2 cellular contexts compared by ENCODE assay signal in the genomic region with DNA sequence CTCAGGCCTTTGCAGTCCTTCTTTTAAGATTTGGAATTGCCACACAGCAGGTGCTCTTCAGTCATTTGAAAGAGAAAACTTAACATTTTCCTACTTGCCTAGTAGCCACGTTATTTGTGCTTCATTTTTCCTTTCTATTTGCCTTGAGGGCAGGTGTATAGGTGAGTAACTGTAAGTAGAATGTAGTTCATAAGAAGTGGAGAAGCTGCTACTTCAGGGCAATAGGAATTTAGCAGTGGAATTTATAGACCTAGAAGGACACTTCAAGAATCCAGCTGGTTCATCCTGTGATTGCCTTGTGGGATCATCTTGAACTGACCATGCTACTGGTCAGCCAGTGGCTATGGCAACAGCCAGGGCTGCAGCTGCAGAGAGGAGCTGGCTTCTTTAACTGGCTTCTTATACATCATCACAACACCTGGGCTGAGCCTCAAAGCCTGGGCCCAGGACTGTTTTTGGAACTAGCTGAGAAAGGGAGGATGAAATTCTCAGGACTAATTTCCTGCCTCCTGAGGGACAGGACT.
TF ChIP-seq lines count a peak whose summit lies in the region.

No MANE protein-coding gene starts in this region.

TF ChIP-seq in K562, 482 proteins besides CTCF, POLR2A, EP300 and RAD21:
- TF ChIP-seq RBFOX2 (IDR thresholded peaks at IDR 0.05; ENCODE audit: low read depth, low read length): no peak
- TF ChIP-seq NR2F6 (CRISPR knock-in tag; IDR thresholded peaks at IDR 0.05): no peak
- TF ChIP-seq MAX (CRISPR knock-in tag; IDR thresholded peaks at IDR 0.05): no peak
- no peak for TF ChIP-seq ZNF280B (CRISPR knock-in tag; IDR thresholded peaks at IDR 0.05)
- peak; percentile 29 for TF ChIP-seq RFX1 (IDR thresholded peaks at IDR 0.05)

TF ChIP-seq in HEK293T, 16 proteins besides CTCF, POLR2A, EP300 and RAD21:
- no peak for TF ChIP-seq BHLHE40 (IDR thresholded peaks at IDR 0.05; ENCODE audit: borderline replicate concordance)
- TF ChIP-seq HDGF (IDR thresholded peaks at IDR 0.05; ENCODE audit: borderline replicate concordance): no peak
- no peak for TF ChIP-seq L3MBTL2 (conservative IDR thresholded peaks at IDR 0.05)
- TF ChIP-seq ARNT (IDR thresholded peaks at IDR 0.05): no peak
